Comparison of ENCODE assay signal across 19 cellular contexts in genomic region chr12:49370539-49370938, GRCh38. TPM values are rescaled to one million over a fixed set of nuclear protein-coding genes. Genes with fewer than 3 reads are reported as not detected.
A peak's percentile ranks its signal among the peaks of the same experiment; 100 is the strongest.
DNase-seq lines count a peak whose midpoint lies in the region; ATAC-seq and TF ChIP-seq lines count a peak whose summit lies in the region.
"Had no signal": no experiment of that assay in that cellular context is flagged by ENCODE, and none has a peak within 500 bp of the region (broad histone marks: within the 10 kb centered on the region; RNA-seq: fewer than 3 reads in every experiment).

No MANE protein-coding gene starts in this region.

- H3K4me2 ChIP-seq in MM.1S (ENCODE audit: low read depth, low read length) = peak overlapping the region; percentile 98
- peak overlapping the region; percentile 91 for H3K4me2 ChIP-seq in hepatocyte
- H3K4me2 ChIP-seq: GM23338 had no signal

- H3K9me2 ChIP-seq in MM.1S (replicated peaks; ENCODE audit: insufficient read depth, low read length) = no peaks in the 10 kb centered on the region
- H3K9me2 ChIP-seq in hepatocyte (replicated peaks; ENCODE audit: insufficient read depth) = no peaks in the 10 kb centered on the region

- H3K79me2 ChIP-seq in MM.1S (ENCODE audit: low read length) = peaks cover 86% of the 10 kb centered on the region
- peaks cover 75% of the 10 kb centered on the region for H3K79me2 ChIP-seq in hepatocyte

- ATAC-seq in right cardiac atrium (no peak), HG02571 (IDR thresholded peaks at IDR 0.05; ENCODE audit: unreplicated experiment) (no peak)
- ATAC-seq: left cardiac atrium, natural killer cell had no signal

- H3K27ac ChIP-seq in MM.1S (ENCODE audit: low read length) = peak overlapping the region; percentile 96; the same call in 1 of the 2 replicates
- H3K27ac ChIP-seq in hepatocyte = no peak overlapping the region
- peak overlapping the region; percentile 26 for H3K27ac ChIP-seq in skeletal muscle tissue (ENCODE audit: low read depth, low read length)
- no peak overlapping the region for H3K27ac ChIP-seq in right cardiac atrium (ENCODE audit: low read length)
- H3K27ac ChIP-seq: SJCRH30 had no signal

- peak overlapping the region; percentile 94; the same call in 1 of the 2 replicates for H3K4me3 ChIP-seq in GM06990 (replicated peaks; ENCODE audit: low read depth, low read length)
- H3K4me3 ChIP-seq in MM.1S (ENCODE audit: low read length) = peak overlapping the region; percentile 40
- H3K4me3 ChIP-seq in hepatocyte = no peak overlapping the region
- H3K4me3 ChIP-seq in skeletal muscle tissue (ENCODE audit: low read length in 3 of 3) = no peak overlapping the region
- no peak overlapping the region for H3K4me3 ChIP-seq in right cardiac atrium (ENCODE audit: low read length)
- H3K4me3 ChIP-seq: GM23338, SJCRH30, skin epidermis had no signal

- H3K27me3 ChIP-seq in GM06990 (replicated peaks; ENCODE audit: control insufficient read depth, insufficient read depth, low read length) = no peaks in the 10 kb centered on the region
- no peaks in the 10 kb centered on the region for H3K27me3 ChIP-seq in MM.1S (replicated peaks; ENCODE audit: insufficient read depth, low read length)
- H3K27me3 ChIP-seq in hepatocyte = no peaks in the 10 kb centered on the region
- H3K27me3 ChIP-seq in skeletal muscle tissue (ENCODE audit: control insufficient read depth in 3 of 3, insufficient read depth in 3 of 3, low read length in 3 of 3) = no peaks in the 10 kb centered on the region
- no peaks in the 10 kb centered on the region for H3K27me3 ChIP-seq in right cardiac atrium (ENCODE audit: control insufficient read depth, insufficient read depth)
- H3K27me3 ChIP-seq: SJCRH30 had no signal

- H3K36me3 ChIP-seq in GM06990 (ENCODE audit: control insufficient read depth, insufficient read depth, low read length) = peaks cover 2% of the 10 kb centered on the region
- peaks cover 3% of the 10 kb centered on the region; the same call in 1 of the 2 replicates for H3K36me3 ChIP-seq in MM.1S (replicated peaks; ENCODE audit: insufficient read depth, low read length)
- H3K36me3 ChIP-seq in hepatocyte (replicated peaks; ENCODE audit: insufficient read depth, low read depth) = no peaks in the 10 kb centered on the region
- H3K36me3 ChIP-seq in skeletal muscle tissue (ENCODE audit: control insufficient read depth in 3 of 3, insufficient read depth in 3 of 3, low read length in 3 of 3) = peaks cover 0 to 3% (median 2%) of the 10 kb centered on the region in 3 donors

- intact Hi-C loops in right cardiac atrium (cut with DNase I) = no loop called here

- H3F3A ChIP-seq in MM.1S (ENCODE audit: insufficient read depth, low read length) = peaks cover 41% of the 10 kb centered on the region

- no peaks in the 10 kb centered on the region for H3K9me3 ChIP-seq in MM.1S (replicated peaks; ENCODE audit: insufficient read depth, low read length)
- H3K9me3 ChIP-seq in hepatocyte (ENCODE audit: low read depth) = no peaks in the 10 kb centered on the region
- no peaks in the 10 kb centered on the region for H3K9me3 ChIP-seq in skeletal muscle tissue (ENCODE audit: control insufficient read depth in 3 of 3, low read length in 3 of 3)
- H3K9me3 ChIP-seq in right cardiac atrium (ENCODE audit: control insufficient read depth, low read length) = no peaks in the 10 kb centered on the region
- H3K9me3 ChIP-seq: SJCRH30 had no signal

- DNase-seq in GM06990 (ENCODE audit: extremely low read depth, insufficient read length) (no peak), MM.1S (no peak), hepatocyte (ENCODE audit: low spot score) (no peak), iPS-NIHi11 (ENCODE audit: low spot score) (no peak), right cardiac atrium (no peak)
- DNase-seq: aorta, KG1, natural killer cell, NCI-H1092 had no signal

- H2AFZ ChIP-seq in MM.1S (ENCODE audit: low read length) (no peak overlapping the region), hepatocyte (no peak overlapping the region)
- H2AFZ ChIP-seq: GM23338 had no signal

- H3K4me1 ChIP-seq in MM.1S (ENCODE audit: low read length) (peaks cover 23% of the 10 kb centered on the region), hepatocyte (ENCODE audit: insufficient read depth) (peaks cover 22% of the 10 kb centered on the region), skeletal muscle tissue (ENCODE audit: control insufficient read depth in 3 of 3, insufficient read depth in 3 of 3, low read length in 3 of 3) (peaks cover 13 to 29% (median 19%) of the 10 kb centered on the region in 3 donors), right cardiac atrium (ENCODE audit: control insufficient read depth, insufficient read depth, low read length) (no peaks in the 10 kb centered on the region)

- peaks cover 22% of the 10 kb centered on the region for H4K20me1 ChIP-seq in MM.1S (ENCODE audit: insufficient read depth, low read length)
- peaks cover 15% of the 10 kb centered on the region for H4K20me1 ChIP-seq in hepatocyte (ENCODE audit: insufficient read depth, poor library complexity, severe bottlenecking)

- H3K9ac ChIP-seq in MM.1S (ENCODE audit: low read length) = peak overlapping the region; percentile 21; the same call in 1 of the 2 replicates
- no peak overlapping the region for H3K9ac ChIP-seq in skeletal muscle tissue (ENCODE audit: low read depth in 1 of 3, low read length in 3 of 3)

- WGBS in hepatocyte (ENCODE audit: low lambda C conversion rate, missing lambda C conversion rate) = 95% methylated on average over 6 of the region's 6 CpGs
- 95% methylated on average over 6 of the region's 6 CpGs for WGBS in right cardiac atrium

- TF ChIP-seq CTCF in GM06990 (IDR thresholded peaks at IDR 0.05; ENCODE audit: insufficient read depth, low read length, poor library complexity, severe bottlenecking) (no peak), MM.1S (IDR thresholded peaks at IDR 0.05; ENCODE audit: low read length) (no peak), hepatocyte (IDR thresholded peaks at IDR 0.05; ENCODE audit: poor library complexity) (no peak)

RNA-seq across cellular contexts. Expression of gene SPATS2, which starts 3.3 kb away (rescaled TPM):
- total RNA-seq in hepatocyte (24.9 and 26.5 TPM in 2 replicates), skeletal muscle tissue (19.8 TPM), right cardiac atrium (10 to 100 TPM in 1 of 4 donors, 1 to 10 TPM in 3; 8.4 to 10.3 (median 9.1) TPM)
- polyA plus RNA-seq in hepatocyte (36.8 and 39.8 TPM in 2 replicates), right cardiac atrium (5.5 TPM)

RNA-seq across cellular contexts. Expression of gene DNAJC22, which starts 23.9 kb away (rescaled TPM):
- 28.3 and 30.7 TPM in 2 replicates for total RNA-seq in hepatocyte
- 16.1 and 17.8 TPM in 2 replicates for polyA plus RNA-seq in hepatocyte
- not detected for total RNA-seq in skeletal muscle tissue
- total RNA-seq in right cardiac atrium = under 1 TPM; 0.24 to 0.86 (median 0.44) TPM
- 0.09 TPM for polyA plus RNA-seq in right cardiac atrium
- total RNA-seq: mesenteric fat pad, natural killer cell had no signal
- polyA plus RNA-seq: GM23338 had no signal

RNA-seq across cellular contexts. Expression of gene C1QL4, which starts 33.6 kb away (rescaled TPM):
- total RNA-seq in hepatocyte (not detected in 2 replicates), skeletal muscle tissue (not detected), right cardiac atrium (not detected)
- polyA plus RNA-seq in hepatocyte (not detected in 2 replicates), right cardiac atrium (not detected)
- total RNA-seq: activated CD4-positive, alpha-beta memory T cell treated with anti-CD3 and anti-CD28 coated beads for 36 hours; aorta; Calu3; GM23338; left cardiac atrium; mesenteric fat pad; natural killer cell had no signal
- polyA plus RNA-seq: aorta, esophagus, GM23338 had no signal

RNA-seq across cellular contexts. Expression of gene TROAP, which starts 47.5 kb away (rescaled TPM):
- 3.4 and 4.1 TPM in 2 replicates for total RNA-seq in hepatocyte
- polyA plus RNA-seq in hepatocyte = 8.0 and 12.5 TPM in 2 replicates
- 3.1 TPM for total RNA-seq in skeletal muscle tissue
- 1 to 10 TPM in 1 of 4 donors, under 1 TPM in 2, not detected in 1; 0.65 to 1.7 (median 0.93) TPM for total RNA-seq in right cardiac atrium
- polyA plus RNA-seq in right cardiac atrium = 0.25 TPM
- total RNA-seq: mesenteric fat pad had no signal

Comparison
In these comparisons a context has a peak if more than half of its experiments do, and no peak if none do; other contexts are left out.
1. H3K4me3 ChIP-seq: peak in GM06990 (single experiment) and MM.1S (single experiment); none in hepatocyte (single experiment), skeletal muscle tissue (0 of 3) and right cardiac atrium (single experiment).
2. H3K27ac ChIP-seq: peak in MM.1S (single experiment) and skeletal muscle tissue (single experiment); none in hepatocyte (single experiment) and right cardiac atrium (single experiment).
3. RNA of gene DNAJC22, which starts 23.9 kb away (total RNA-seq): 28.3 to 30.7 TPM in hepatocyte; 0.24 to 0.86 TPM in right cardiac atrium and not detected in skeletal muscle tissue (single experiment); every median in the first group is over 10 times any median in the second.